Comparison of ENCODE assay signal across 20 cellular contexts in the genomic region with DNA sequence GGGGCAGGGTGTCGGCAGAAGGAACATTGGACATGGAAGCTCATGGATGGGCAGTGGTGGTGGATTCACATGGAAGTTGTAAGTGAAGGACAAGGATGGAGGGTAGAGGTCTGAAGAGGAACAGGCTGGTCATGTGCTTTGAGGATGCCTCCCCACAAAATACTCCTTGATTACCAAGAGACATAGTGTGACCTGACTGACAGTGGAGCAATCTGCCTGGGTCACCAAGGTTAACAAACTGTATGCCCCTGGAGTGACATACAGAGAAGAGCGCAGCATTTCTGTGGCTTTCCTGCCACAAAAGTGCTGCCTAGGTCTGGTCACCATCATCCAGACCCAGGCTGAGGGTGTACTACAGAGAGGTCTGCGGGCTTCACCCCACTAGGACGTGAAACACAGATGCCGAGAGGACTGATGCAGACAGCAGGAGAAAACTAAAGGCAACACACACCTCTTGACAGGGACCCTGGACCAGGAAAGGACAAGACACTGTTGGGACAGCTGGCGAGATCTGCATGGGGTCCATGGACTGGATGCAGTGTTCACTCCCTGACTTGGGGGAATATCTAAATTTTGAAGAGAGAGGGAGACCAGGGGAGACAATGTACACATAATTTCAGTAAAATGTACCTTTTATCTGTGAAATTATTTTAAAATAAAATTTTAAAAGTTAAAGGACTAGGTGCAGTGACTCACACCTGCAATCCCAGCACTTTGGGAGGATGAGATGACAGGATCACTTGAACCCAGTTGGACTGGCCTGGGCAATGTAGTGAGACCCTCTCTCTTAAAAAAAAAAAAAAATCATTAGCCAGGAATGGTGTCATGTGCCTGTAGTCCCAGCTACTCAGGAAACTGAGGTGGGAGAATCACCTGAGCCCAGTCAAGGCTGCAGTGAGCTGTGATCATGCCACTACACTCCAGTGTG.
A peak's percentile ranks its signal among the peaks of the same experiment; 100 is the strongest.
DNase-seq lines count a peak whose midpoint lies in the region; ATAC-seq and TF ChIP-seq lines count a peak whose summit lies in the region.
"Had no signal": no experiment of that assay in that cellular context is flagged by ENCODE, and none has a peak within 500 bp of the region (broad histone marks: within the 10 kb centered on the region; RNA-seq: fewer than 3 reads in every experiment).

No MANE protein-coding gene starts in this region.

- H3K79me2 ChIP-seq in PC-3 (ENCODE audit: low read length) (no peaks in the 10 kb centered on the region), Karpas-422 (ENCODE audit: low read length) (no peaks in the 10 kb centered on the region)

- H3K27ac ChIP-seq in PC-3 (ENCODE audit: low read length) (no peak overlapping the region), Karpas-422 (ENCODE audit: low read length) (no peak overlapping the region)
- H3K27ac ChIP-seq in effector memory CD4-positive, alpha-beta T cell (ENCODE audit: insufficient read depth, low read length, poor library complexity, severe bottlenecking): peak overlapping the region; percentile 18
- H3K27ac ChIP-seq: BLaER1, cardiac muscle cell, gastrocnemius medialis, skin epidermis had no signal

- no peaks in the 10 kb centered on the region for H3K9me3 Mint-ChIP-seq in activated T-cell treated with anti-CD3 and anti-CD28 coated beads, Interleukin-2, amount 50 U/mL, for 72 hours
- no peaks in the 10 kb centered on the region for H3K9me3 Mint-ChIP-seq in stimulated activated effector memory CD8-positive, alpha-beta T cell treated with anti-CD3 and anti-CD28 coated beads, Interleukin-12 subunit alpha, Interleukin-12 subunit beta, amount 100 ng/mL, for 72 hours
- H3K9me3 Mint-ChIP-seq: natural killer cell treated with Interleukin-12 subunit alpha and Interleukin-12 subunit beta and Interleukin-15 and Interleukin-18, amount 100 ng/mL, for 72 hours had no signal

- no peak overlapping the region for H3K9ac ChIP-seq in PC-3 (ENCODE audit: low read length)
- no peak overlapping the region for H3K9ac ChIP-seq in Karpas-422 (ENCODE audit: low read length)
- H3K9ac ChIP-seq: BLaER1 had no signal

- CTCF ChIA-PET in PC-3 (lab: Charles Lee): no interaction called here

- intact Hi-C loops in PC-3 (cut with micrococcal nuclease): no loop called here

- H3K27me3 ChIP-seq in PC-3 (ENCODE audit: low read length): no peaks in the 10 kb centered on the region
- H3K27me3 ChIP-seq in effector memory CD4-positive, alpha-beta T cell (replicated peaks; ENCODE audit: control insufficient read depth, insufficient read depth, low read length, poor library complexity, severe bottlenecking): no peaks in the 10 kb centered on the region
- no peaks in the 10 kb centered on the region for H3K27me3 ChIP-seq in Karpas-422 (ENCODE audit: low read length)
- H3K27me3 ChIP-seq: BLaER1, cardiac muscle cell, gastrocnemius medialis had no signal

- H3F3A ChIP-seq in PC-3 (ENCODE audit: low read length, unreplicated experiment): peaks cover 5% of the 10 kb centered on the region

- H3K4me1 ChIP-seq in PC-3 (ENCODE audit: insufficient read depth, low read length) (no peaks in the 10 kb centered on the region), Karpas-422 (ENCODE audit: low read length) (no peaks in the 10 kb centered on the region)
- no peaks in the 10 kb centered on the region for H3K4me1 ChIP-seq in effector memory CD4-positive, alpha-beta T cell (ENCODE audit: control insufficient read depth, insufficient read depth, low read length, poor library complexity, severe bottlenecking)
- H3K4me1 ChIP-seq: BLaER1, gastrocnemius medialis had no signal

- peak; percentile 12 to 18 for ATAC-seq in activated T-cell treated with anti-CD3 and anti-CD28 coated beads, Interleukin-2, amount 50 U/mL, for 72 hours (replicated peaks in 1 of 2)
- ATAC-seq in PC-3 (peak; percentile 9; the same call in 1 of the 2 replicates), GM21576 (IDR thresholded peaks at IDR 0.05; ENCODE audit: unreplicated experiment) (no peak)
- ATAC-seq in stimulated activated effector memory CD8-positive, alpha-beta T cell treated with anti-CD3 and anti-CD28 coated beads, Interleukin-12 subunit alpha, Interleukin-12 subunit beta, amount 100 ng/mL, for 72 hours: peak; percentile 16
- ATAC-seq: gastrocnemius medialis had no signal

- H3K4me1 Mint-ChIP-seq in activated T-cell treated with anti-CD3 and anti-CD28 coated beads, Interleukin-2, amount 50 U/mL, for 72 hours (ENCODE audit: low read depth): no peaks in the 10 kb centered on the region
- peaks cover 4% of the 10 kb centered on the region for H3K4me1 Mint-ChIP-seq in stimulated activated effector memory CD8-positive, alpha-beta T cell treated with anti-CD3 and anti-CD28 coated beads, Interleukin-12 subunit alpha, Interleukin-12 subunit beta, amount 100 ng/mL, for 72 hours

- H3K9me3 ChIP-seq in PC-3 (ENCODE audit: low read length): no peaks in the 10 kb centered on the region
- H3K9me3 ChIP-seq in effector memory CD4-positive, alpha-beta T cell (ENCODE audit: control insufficient read depth, low read length): no peaks in the 10 kb centered on the region
- no peaks in the 10 kb centered on the region for H3K9me3 ChIP-seq in Karpas-422 (ENCODE audit: low read length)
- H3K9me3 ChIP-seq: BLaER1, gastrocnemius medialis had no signal

- peaks cover 5 to 17% of the 10 kb centered on the region in 2 donors for H3K36me3 Mint-ChIP-seq in activated T-cell treated with anti-CD3 and anti-CD28 coated beads, Interleukin-2, amount 50 U/mL, for 72 hours (ENCODE audit: insufficient read depth in 2 of 2)
- H3K36me3 Mint-ChIP-seq in stimulated activated effector memory CD8-positive, alpha-beta T cell treated with anti-CD3 and anti-CD28 coated beads, Interleukin-12 subunit alpha, Interleukin-12 subunit beta, amount 100 ng/mL, for 72 hours: peaks cover 90% of the 10 kb centered on the region

- H3K9me2 ChIP-seq in PC-3 (replicated peaks; ENCODE audit: low read length): no peaks in the 10 kb centered on the region
- H3K9me2 ChIP-seq in Karpas-422 (replicated peaks; ENCODE audit: insufficient read depth, low read length): no peaks in the 10 kb centered on the region

- H3K36me3 ChIP-seq in PC-3 (ENCODE audit: low read depth, low read length) (peaks cover 22% of the 10 kb centered on the region), Karpas-422 (ENCODE audit: insufficient read depth, low read length) (peaks cover 11% of the 10 kb centered on the region; the same call in 1 of the 2 replicates)
- peaks cover 28% of the 10 kb centered on the region for H3K36me3 ChIP-seq in effector memory CD4-positive, alpha-beta T cell (ENCODE audit: control insufficient read depth, insufficient read depth, low read length)

- no peak overlapping the region for H3K27ac Mint-ChIP-seq in activated T-cell treated with anti-CD3 and anti-CD28 coated beads, Interleukin-2, amount 50 U/mL, for 72 hours
- peak overlapping the region; percentile 70 for H3K27ac Mint-ChIP-seq in stimulated activated effector memory CD8-positive, alpha-beta T cell treated with anti-CD3 and anti-CD28 coated beads, Interleukin-12 subunit alpha, Interleukin-12 subunit beta, amount 100 ng/mL, for 72 hours

- H2AFZ ChIP-seq in PC-3 (ENCODE audit: low read length) (no peak overlapping the region), Karpas-422 (ENCODE audit: low read length) (no peak overlapping the region)

- H3K4me3 Mint-ChIP-seq in activated T-cell treated with anti-CD3 and anti-CD28 coated beads, Interleukin-2, amount 50 U/mL, for 72 hours: no peak overlapping the region
- no peak overlapping the region for H3K4me3 Mint-ChIP-seq in stimulated activated effector memory CD8-positive, alpha-beta T cell treated with anti-CD3 and anti-CD28 coated beads, Interleukin-12 subunit alpha, Interleukin-12 subunit beta, amount 100 ng/mL, for 72 hours
- H3K4me3 Mint-ChIP-seq: natural killer cell treated with Interleukin-12 subunit alpha and Interleukin-12 subunit beta and Interleukin-15 and Interleukin-18, amount 100 ng/mL, for 72 hours had no signal

- no peaks in the 10 kb centered on the region for H3K27me3 Mint-ChIP-seq in activated T-cell treated with anti-CD3 and anti-CD28 coated beads, Interleukin-2, amount 50 U/mL, for 72 hours (ENCODE audit: low read depth)
- H3K27me3 Mint-ChIP-seq: natural killer cell treated with Interleukin-12 subunit alpha and Interleukin-12 subunit beta and Interleukin-15 and Interleukin-18, amount 100 ng/mL, for 72 hours had no signal

- no peak overlapping the region for H3K4me3 ChIP-seq in PC-3 (ENCODE audit: low read length)
- no peak overlapping the region for H3K4me3 ChIP-seq in effector memory CD4-positive, alpha-beta T cell (ENCODE audit: insufficient read depth, low read depth, low read length, poor library complexity, severe bottlenecking)
- no peak overlapping the region for H3K4me3 ChIP-seq in Karpas-422 (ENCODE audit: low read length)
- H3K4me3 ChIP-seq: BLaER1, cardiac muscle cell, gastrocnemius medialis, skin epidermis had no signal

- no peak overlapping the region for H3K4me2 ChIP-seq in PC-3 (ENCODE audit: low read length)
- H3K4me2 ChIP-seq in Karpas-422 (ENCODE audit: low read depth, low read length, poor library complexity, severe bottlenecking): no peak overlapping the region
- H3K4me2 ChIP-seq: BLaER1 had no signal

- H4K20me1 ChIP-seq in PC-3 (ENCODE audit: low read length) (no peaks in the 10 kb centered on the region), Karpas-422 (ENCODE audit: insufficient read depth, low read depth, low read length) (no peaks in the 10 kb centered on the region)

- POLR2A ChIA-PET in PC-3 (lab: Charles Lee; ENCODE audit: unreplicated experiment): interaction anchor here (0.5 kb wide), 1 partner anchor 81 kb away, joined by 3 read pairs; no protein-coding TSS in a partner anchor

- no peak for DNase-seq in activated T-cell treated with anti-CD3 and anti-CD28 coated beads, Interleukin-2, amount 50 U/mL, for 72 hours
- DNase-seq in activated T-cell treated with anti-CD3 and anti-CD28 coated beads for 4 hours: no peak
- no peak for DNase-seq in PC-3
- no peak for DNase-seq in effector memory CD4-positive, alpha-beta T cell
- no peak for DNase-seq in stimulated activated effector memory CD8-positive, alpha-beta T cell treated with anti-CD3 and anti-CD28 coated beads, Interleukin-12 subunit alpha, Interleukin-12 subunit beta, amount 100 ng/mL, for 72 hours (ENCODE audit: low spot score in 2 of 2)
- DNase-seq in medulla oblongata (ENCODE audit: extremely low spot score): no peak
- DNase-seq in Karpas-422: no peak
- DNase-seq: activated CD4-positive, alpha-beta T cell treated with anti-CD3 and anti-CD28 coated beads, Interleukin-2, amount 50 U/mL, for 4 hours; gastrocnemius medialis; kidney glomerular epithelial cell; mesendoderm; NCI-H1092 treated with DMSO at 0.1 percent for 48 hours; NCI-H2081 treated with DMSO at 0.1 percent for 48 hours; Right ventricle myocardium superior; stimulated activated CD4-positive, alpha-beta T cell treated with anti-CD3 and anti-CD28 coated beads, Interleukin-2, amount 100 ng/mL, for 48 hours had no signal

- TF ChIP-seq CTCF in PC-3 (conservative IDR thresholded peaks at IDR 0.05; ENCODE audit: low read depth, low read length): no peak

- BruUV-seq in PC-3 (replicated peaks; lab: Mats Ljungman, UMichigan): no TSS peak
